Comparison of ENCODE assay signal across 1 cellular context in genomic region chr20:53611449-53611894, GRCh38.
A peak's percentile ranks its signal among the peaks of the same experiment; 100 is the strongest.
TF ChIP-seq lines count a peak whose summit lies in the region.

No MANE protein-coding gene starts in this region.

TF ChIP-seq in PFSK-1, 5 proteins besides CTCF, POLR2A, EP300 and RAD21 (continued from another document):
- TF ChIP-seq SIN3A (IDR thresholded peaks at IDR 0.05; ENCODE audit: borderline replicate concordance, insufficient read depth, low read length) (no peak), TAF1 (IDR thresholded peaks at IDR 0.05; ENCODE audit: borderline replicate concordance, insufficient read depth, low read length) (peak; percentile 67; the same call in 1 of the 2 replicates), FOXP2 (optimal IDR thresholded peaks at IDR 0.05; ENCODE audit: borderline replicate concordance, extremely low read depth, extremely low read length, insufficient read depth) (no peak)
